Comparison of ENCODE assay signal across 8 cellular contexts in the genomic region with DNA sequence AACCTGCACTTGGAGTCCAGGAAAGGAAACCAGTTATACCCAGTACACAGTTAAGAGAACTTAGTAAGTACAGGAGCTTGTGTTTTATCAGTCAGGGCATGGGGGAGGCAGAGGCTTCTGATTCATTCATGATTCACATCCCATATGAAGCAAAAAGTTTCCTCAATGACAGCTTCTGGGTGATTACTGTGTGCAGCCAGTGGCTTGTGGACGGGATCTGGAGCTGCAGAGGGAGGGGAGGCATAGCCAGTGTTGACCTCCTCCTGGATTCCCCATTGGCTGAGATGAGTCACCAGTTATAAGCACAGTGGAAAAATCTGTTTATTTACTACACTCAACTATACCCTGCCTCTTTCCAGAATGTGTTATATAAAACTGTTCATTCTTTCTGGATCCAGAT. TPM values are rescaled to one million over a fixed set of nuclear protein-coding genes. Genes with fewer than 3 reads are reported as not detected.
DNase-seq lines count a peak whose midpoint lies in the region; ATAC-seq and TF ChIP-seq lines count a peak whose summit lies in the region.

No MANE protein-coding gene starts in this region.

- no peaks in the 10 kb centered on the region for H3K9me3 ChIP-seq in upper lobe of right lung

- no peaks in the 10 kb centered on the region for H3K4me1 ChIP-seq in upper lobe of right lung

- no peak for DNase-seq in left ventricle myocardium superior
- no peak for DNase-seq in cardiac septum (ENCODE audit: low spot score)
- peak; percentile 68 for DNase-seq in activated CD8-positive, alpha-beta memory T cell treated with anti-CD3 and anti-CD28 coated beads, Interleukin-2, amount 50 U/mL, for 48 hours
- peak; percentile 98 for DNase-seq in kidney epithelial cell (ENCODE audit: low read depth)
- DNase-seq in upper lobe of right lung, result no peak
- no peak for DNase-seq in DMS79 (lab: John Stamatoyannopoulos, UW)

- intact Hi-C loops in left ventricle myocardium superior (cut with micrococcal nuclease) (no loop called here), cardiac septum (cut with DNase I) (no loop called here), upper lobe of right lung (cut with DNase I) (no loop called here)

- H3K36me3 ChIP-seq in kidney epithelial cell (ENCODE audit: control insufficient read depth, insufficient read depth, low read length), result no peaks in the 10 kb centered on the region
- H3K36me3 ChIP-seq in upper lobe of right lung, result no peaks in the 10 kb centered on the region

- TF ChIP-seq CTCF in kidney epithelial cell (IDR thresholded peaks at IDR 0.05; ENCODE audit: insufficient read depth, low read length, poor library complexity, severe bottlenecking) (no peak), upper lobe of right lung (IDR thresholded peaks at IDR 0.05) (no peak)

- no peak overlapping the region for H3K4me3 ChIP-seq in kidney epithelial cell (ENCODE audit: low read depth, low read length)
- H3K4me3 ChIP-seq in upper lobe of right lung, result no peak overlapping the region

- ATAC-seq in left ventricle myocardium superior (peak; percentile 46), upper lobe of right lung (peak; percentile 71), HG02840 (IDR thresholded peaks at IDR 0.05; ENCODE audit: low FRiP score, unreplicated experiment) (no peak), GM18519 (IDR thresholded peaks at IDR 0.05; ENCODE audit: low FRiP score, unreplicated experiment) (no peak)

- no peaks in the 10 kb centered on the region for H3K27me3 ChIP-seq in kidney epithelial cell (ENCODE audit: control insufficient read depth, insufficient read depth, low read length)
- H3K27me3 ChIP-seq in upper lobe of right lung, result no peaks in the 10 kb centered on the region

- H3K27ac ChIP-seq in upper lobe of right lung, result no peak overlapping the region

RNA-seq across cellular contexts. Expression of gene IL31RA, which starts 17.7 kb away (rescaled TPM):
- total RNA-seq in left ventricle myocardium superior, result not detected
- 1.3 TPM for total RNA-seq in cardiac septum
- total RNA-seq in kidney epithelial cell, result 1.2 TPM in 1 of 2 replicates, not detected in the other
- 0.14 TPM for total RNA-seq in upper lobe of right lung

Comparison
In these comparisons a context has a peak if more than half of its experiments do, and no peak if none do; other contexts are left out.
1. ATAC-seq: peak in left ventricle myocardium superior (single experiment) and upper lobe of right lung (single experiment); none in HG02840 (single experiment) and GM18519 (single experiment).
2. DNase-seq: peak in activated CD8-positive, alpha-beta memory T cell treated with anti-CD3 and anti-CD28 coated beads, Interleukin-2, amount 50 U/mL, for 48 hours (single experiment) and kidney epithelial cell (single experiment); none in left ventricle myocardium superior (single experiment), cardiac septum (single experiment), upper lobe of right lung (single experiment) and DMS79 (single experiment).